Comparison of ENCODE assay signal across 17 cellular contexts in genomic region chr17:73455050-73455687, GRCh38.
A peak's percentile ranks its signal among the peaks of the same experiment; 100 is the strongest.
DNase-seq lines count a peak whose midpoint lies in the region; ATAC-seq, FAIRE-seq and TF ChIP-seq lines count a peak whose summit lies in the region.
"Had no signal": no experiment of that assay in that cellular context is flagged by ENCODE, and none has a peak within 500 bp of the region (broad histone marks: within the 10 kb centered on the region; RNA-seq: fewer than 3 reads in every experiment).

No MANE protein-coding gene starts in this region.

- H3K9me3 ChIP-seq in thyroid gland: no peaks in the 10 kb centered on the region

- no peaks in the 10 kb centered on the region for H3K36me3 ChIP-seq in thyroid gland
- H3K36me3 ChIP-seq: neural progenitor cell had no signal

- no peak for TF ChIP-seq CTCF in thyroid gland (IDR thresholded peaks at IDR 0.05)
- TF ChIP-seq CTCF in omental fat pad (IDR thresholded peaks at IDR 0.05): no peak

- no peak for TF ChIP-seq POLR2A in thyroid gland (IDR thresholded peaks at IDR 0.05)

- ATAC-seq in omental fat pad (ENCODE audit: low FRiP score): no peak
- ATAC-seq in GM18517 (IDR thresholded peaks at IDR 0.05; ENCODE audit: unreplicated experiment): no peak
- ATAC-seq: activated T-cell treated with anti-CD3 and anti-CD28 coated beads, Interleukin-2, amount 50 U/mL, for 72 hours had no signal

- FAIRE-seq in GM19239 (lab: Jason Lieb, UNC): no peak
- FAIRE-seq: G401.6, GM12891 had no signal

- DNase-seq in NCI-H1417 (lab: John Stamatoyannopoulos, UW) (peak; percentile 38 to 75 (median 54)), NCI-H1417 treated with DMSO at 0.1 percent for 48 hours (lab: John Stamatoyannopoulos, UW) (no peak), SW480 (ENCODE audit: low spot score) (peak; percentile 66), medulla oblongata (ENCODE audit: extremely low spot score) (peak; percentile 68), thyroid gland (peak; percentile 32 to 57), omental fat pad (ENCODE audit: low spot score) (no peak), GM19239 (ENCODE audit: insufficient read length, low spot score) (no peak)
- DNase-seq: activated CD4-positive, alpha-beta memory T cell treated with anti-CD3 and anti-CD28 coated beads, Interleukin-2, amount 10 ng/mL, durations not matched to agents 7 days and 5 days; activated T-cell treated with anti-CD3 and anti-CD28 coated beads, Interleukin-2, amount 50 U/mL, for 72 hours; CD4-positive, alpha-beta memory T cell; cerebellar nuclear complex; NCI-H345; stimulated activated CD4-positive, alpha-beta T cell treated with anti-CD3 and anti-CD28 coated beads, Interleukin-4, amount 100 ng/mL, for 4 hours had no signal

- no peak overlapping the region for H3K27ac ChIP-seq in thyroid gland
- H3K27ac ChIP-seq: neural progenitor cell had no signal

- 49 to 57% methylated on average over 11 to 17 of the region's 21 CpGs for WGBS in thyroid gland, 2 donors

- H3K4me3 ChIP-seq in thyroid gland (replicated peaks in 1 of 3): no peak overlapping the region
- H3K4me3 ChIP-seq: neural progenitor cell had no signal

- intact Hi-C loops in thyroid gland (cut with DNase I): no loop called here

- no peaks in the 10 kb centered on the region for H3K27me3 ChIP-seq in thyroid gland
- H3K27me3 ChIP-seq: neural progenitor cell had no signal

- H3K4me1 ChIP-seq in thyroid gland: no peaks in the 10 kb centered on the region
- H3K4me1 ChIP-seq: neural progenitor cell had no signal

Comparison
In these comparisons a context has a peak if more than half of its experiments do, and no peak if none do; other contexts are left out.
1. DNase-seq: peak in NCI-H1417 (3 of 3), SW480 (single experiment), medulla oblongata (single experiment) and thyroid gland (2 of 2); none in NCI-H1417 treated with DMSO at 0.1 percent for 48 hours (single experiment), omental fat pad (single experiment) and GM19239 (single experiment).